Comparison of ENCODE assay signal across 12 cellular contexts in the genomic region with DNA sequence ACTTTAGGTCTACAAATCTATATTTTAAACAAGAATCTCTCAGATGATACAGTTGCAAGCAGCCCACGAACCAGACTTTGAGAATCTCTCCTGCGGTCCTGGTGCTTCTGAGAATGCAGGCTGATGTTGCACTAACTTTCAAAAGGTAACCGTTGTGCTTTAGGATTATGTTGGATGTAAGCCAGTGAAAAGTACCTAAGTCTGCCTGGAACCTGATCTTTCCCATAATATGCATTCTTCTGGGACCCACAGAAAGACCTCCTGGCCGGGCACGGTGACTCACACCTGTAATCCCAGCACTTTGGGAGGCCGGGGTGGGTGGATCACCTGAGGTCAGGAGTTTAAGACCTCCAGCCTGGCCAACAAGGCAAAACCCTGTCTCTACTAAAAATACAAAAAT. TPM values are rescaled to one million over a fixed set of nuclear protein-coding genes. Genes with fewer than 3 reads are reported as not detected.
"Had no signal": no experiment of that assay in that cellular context is flagged by ENCODE, and none has a peak within 500 bp of the region (broad histone marks: within the 10 kb centered on the region; RNA-seq: fewer than 3 reads in every experiment).

No MANE protein-coding gene starts in this region.

RNA-seq across cellular contexts. Expression of a gene that starts 13.3 kb away (rescaled TPM):
- total RNA-seq: natural killer cell, occipital lobe, osteoblast, progenitor cell of endocrine pancreas, psoas muscle, right atrium auricular region, sciatic nerve, smooth muscle cell, spleen, transverse colon, upper lobe of right lung, vagina had no signal
